31 cellular contexts compared by ENCODE assay signal in genomic region chr1:38806090-38806489, GRCh38. TPM values are rescaled to one million over a fixed set of nuclear protein-coding genes. Genes with fewer than 3 reads are reported as not detected.
DNase-seq lines count a peak whose midpoint lies in the region; ATAC-seq, FAIRE-seq and TF ChIP-seq lines count a peak whose summit lies in the region.
"Had no signal": no experiment of that assay in that cellular context is flagged by ENCODE, and none has a peak within 500 bp of the region (broad histone marks: within the 10 kb centered on the region; RNA-seq: fewer than 3 reads in every experiment).

No MANE protein-coding gene starts in this region.

- H3K4me1 ChIP-seq in HEK293 (ENCODE audit: control insufficient read depth, insufficient read depth, low read length) = no peaks in the 10 kb centered on the region
- H3K4me1 ChIP-seq in K562 (replicated peaks in 1 of 2; ENCODE audit: control insufficient read depth in 2 of 2, insufficient read depth in 2 of 2, low read length in 2 of 2) = peaks cover 0 to 16% of the 10 kb centered on the region in 2 experiments; a peak in 2 of 5 replicates
- H3K4me1 ChIP-seq: A549, BE2C, Caco-2 had no signal

- no peak overlapping the region for H3K4me2 ChIP-seq in K562 (ENCODE audit: insufficient read depth, low read length)
- H3K4me2 ChIP-seq: A549; BLaER1; BLaER1 treated with 17β-estradiol and CSF1 and Interleukin-3, amounts not matched to agents 10 nM and 100 nM had no signal

- H3K27me3 ChIP-seq in K562 (ENCODE audit: control insufficient read depth in 2 of 2, insufficient read depth in 2 of 2, low read length in 2 of 2) = no peaks in the 10 kb centered on the region; a peak in 1 of 5 replicates

- no peak overlapping the region for H3K9ac ChIP-seq in K562 (ENCODE audit: insufficient read depth in 1 of 2, low read depth in 2 of 2, low read length in 2 of 2)
- H3K9ac ChIP-seq: BLaER1; BLaER1 treated with 17β-estradiol and CSF1 and Interleukin-3, amounts not matched to agents 10 nM and 100 nM had no signal

- H2AFZ ChIP-seq in K562 (ENCODE audit: low read depth, low read length) = no peak overlapping the region

- no peak for FAIRE-seq in K562 (lab: Jason Lieb, UNC)
- FAIRE-seq: A204.1, A549, D721Med had no signal

- no peak for DNase-seq in K562 (ENCODE audit: extremely low read depth in 1 of 4, low spot score in 3 of 4)
- no peak for DNase-seq in GM10248 (ENCODE audit: extremely low spot score)
- DNase-seq: 8988T; ACHN; AML-193; BE2C; C1 segment of cervical spinal cord; Caco-2; Calu3; CD4-positive, alpha-beta memory T cell; CD4-positive, alpha-beta T cell; CD4-positive, CD25-positive, alpha-beta regulatory T cell; CD8-positive, alpha-beta memory T cell; CD8-positive, alpha-beta T cell; COR-L47; DMS 273 treated with DMSO at 0.1 percent for 48 hours; DMS153; DMS53; DMS79; DMS79 treated with DMSO at 0.1 percent for 48 hours; DND-41; EL had no signal

- H3K9me3 ChIP-seq in HEK293 (ENCODE audit: control insufficient read depth, insufficient read depth, low read depth, low read length) (no peaks in the 10 kb centered on the region), K562 (replicated peaks; ENCODE audit: control insufficient read depth, insufficient read depth, low read depth, low read length) (no peaks in the 10 kb centered on the region)
- H3K9me3 ChIP-seq: BE2C, Caco-2 had no signal

- no peaks in the 10 kb centered on the region for H3K79me2 ChIP-seq in K562 (ENCODE audit: control insufficient read depth, insufficient read depth, low read length)

- no peaks in the 10 kb centered on the region for H4K20me1 ChIP-seq in K562 (replicated peaks; ENCODE audit: control insufficient read depth, insufficient read depth, low read length)
- H4K20me1 ChIP-seq: BLaER1 had no signal

- TF ChIP-seq CTCF in HEK293 (tag by site-specific recombination; IDR thresholded peaks at IDR 0.05) (no peak), K562 (IDR thresholded peaks at IDR 0.05 in 2 of 3, conservative IDR thresholded peaks at IDR 0.05 in 1 of 3; ENCODE audit: insufficient read depth in 2 of 3, low read depth in 1 of 3, low read length in 3 of 3) (no peak), GM10248 (IDR thresholded peaks at IDR 0.05; ENCODE audit: control extremely low read depth, extremely low read depth, low read depth, missing control alignments) (no peak)

- BruUV-seq in K562 (replicated peaks; lab: Mats Ljungman, UMichigan) = no TSS peak

- H3K36me3 ChIP-seq in HEK293 (ENCODE audit: control insufficient read depth in 2 of 2, insufficient read depth in 1 of 2, low read length in 2 of 2) (no peaks in the 10 kb centered on the region), K562 (ENCODE audit: control insufficient read depth, insufficient read depth, low read length) (no peaks in the 10 kb centered on the region)
- H3K36me3 ChIP-seq: BE2C; BLaER1; BLaER1 treated with 17β-estradiol and CSF1 and Interleukin-3, amounts not matched to agents 10 nM and 100 nM had no signal

- H3K27ac ChIP-seq in HEK293 (ENCODE audit: extremely low read depth, low read depth, low read length) = no peak overlapping the region
- H3K27ac ChIP-seq in K562 (ENCODE audit: extremely low read depth, low read depth, low read length) = no peak overlapping the region
- H3K27ac ChIP-seq: 22Rv1; A549; BLaER1; BLaER1 treated with 17β-estradiol and CSF1 and Interleukin-3, amounts not matched to agents 10 nM and 100 nM; C4-2B had no signal

- no peak for TF ChIP-seq RAD21 in K562 (CRISPR knock-in tag; conservative IDR thresholded peaks at IDR 0.05 in 1 of 2, IDR thresholded peaks at IDR 0.05 in 1 of 2)

- no peak for ATAC-seq in K562
- ATAC-seq in HG03442 (IDR thresholded peaks at IDR 0.05; ENCODE audit: unreplicated experiment) = no peak
- ATAC-seq: A549; CD8-positive, alpha-beta T cell had no signal

- POLR2A ChIA-PET in HEK293 (lab: Yijun Ruan, JAX) = no interaction called here
- POLR2A ChIA-PET in K562 (lab: Yijun Ruan, JAX) = interaction anchor here (1.3 kb wide), 1 partner anchor 9 kb away, joined by 3 read pairs; no protein-coding TSS in a partner anchor
- POLR2A ChIA-PET in GM10248 (lab: Yijun Ruan, JAX) = no interaction called here

- CTCF ChIA-PET in HEK293 (lab: Yijun Ruan, JAX) = no interaction called here
- CTCF ChIA-PET in K562 (lab: Yijun Ruan, JAX; ENCODE audit: low intra/inter-chr PET ratio) = no interaction called here
- CTCF ChIA-PET in GM10248 (lab: Yijun Ruan, JAX) = no interaction called here

- no peaks in the 10 kb centered on the region for H3K9me1 ChIP-seq in K562 (ENCODE audit: control insufficient read depth, insufficient read depth, low read length)

- no peak for TF ChIP-seq POLR2A in K562 (conservative IDR thresholded peaks at IDR 0.05)

- H3K4me3 ChIP-seq in HEK293 (ENCODE audit: low read depth, low read length) = no peak overlapping the region
- H3K4me3 ChIP-seq in K562 = no peak overlapping the region
- H3K4me3 ChIP-seq: A549; BLaER1; BLaER1 treated with 17β-estradiol and CSF1 and Interleukin-3, amounts not matched to agents 10 nM and 100 nM had no signal

- TF ChIP-seq EP300 in K562 (IDR thresholded peaks at IDR 0.05; ENCODE audit: low read length) = no peak

- 64% methylated on average over 1 of the region's 1 CpG for WGBS in K562 (ENCODE audit: insufficient coverage, low coverage, missing lambda C conversion rate)

- in situ Hi-C loops in K562 (cut with MboI) = no loop called here

- intact Hi-C loops in K562 (cut with micrococcal nuclease) = no loop called here

TF ChIP-seq in HEK293, 187 proteins besides CTCF, POLR2A, EP300 and RAD21 (continues in another document):
- TF ChIP-seq ZSCAN4 (tag by site-specific recombination; IDR thresholded peaks at IDR 0.05) (no peak), GLIS2 (tag by site-specific recombination; IDR thresholded peaks at IDR 0.05) (no peak), ZNF24 (tag by site-specific recombination; IDR thresholded peaks at IDR 0.05) (no peak)

TF ChIP-seq in K562, 482 proteins besides CTCF, POLR2A, EP300 and RAD21:
- no peak for TF ChIP-seq NR1H2 (CRISPR knock-in tag; IDR thresholded peaks at IDR 0.05)
- TF ChIP-seq ZNF24 (IDR thresholded peaks at IDR 0.05) = peak; percentile 69
- no peak for TF ChIP-seq GABPA (tag; conservative IDR thresholded peaks at IDR 0.05; ENCODE audit: low read depth)
- TF ChIP-seq KDM1A (IDR thresholded peaks at IDR 0.05) = 0 out of 4 replicates have a peak, but pooled peaks of 1 of the 2 experiments have one; percentile 17
- TF ChIP-seq ZNF146 (CRISPR knock-in tag; IDR thresholded peaks at IDR 0.05; ENCODE audit: unreplicated experiment) = peak; percentile 35
- TF ChIP-seq SLC30A9 (CRISPR knock-in tag; IDR thresholded peaks at IDR 0.05) = no peak
- no peak for TF ChIP-seq ZNF408 (CRISPR knock-in tag; IDR thresholded peaks at IDR 0.05; ENCODE audit: low read depth)
- no peak for TF ChIP-seq LEF1 (IDR thresholded peaks at IDR 0.05)
- TF ChIP-seq PRMT5 (CRISPR knock-in tag; IDR thresholded peaks at IDR 0.05) = no peak

RNA-seq across cellular contexts. Expression of gene RRAGC, which starts 53.5 kb away (rescaled TPM):
- 9.8 and 29.7 TPM in 2 replicates for total RNA-seq in K562 (2011; cell fraction: chromatin; rRNA removed; ENCODE audit: low replicate concordance)
- 6.5 and 6.7 TPM in 2 replicates for total RNA-seq in K562 (2011; cell fraction: nucleolus; rRNA removed)
- total RNA-seq in K562 (2011; cell fraction: nucleoplasm; rRNA removed) = 12.3 and 24.0 TPM in 2 replicates
- total RNA-seq in K562 (2014; rRNA removed) (3.9 and 4.4 TPM in 2 replicates), K562 (2014; rRNA removed; fragmentation: Illumina TruSeq; extraction: Trizol) (10.7 and 11.9 TPM in 2 replicates), K562 (2015; rRNA removed; fragmentation: Illumina TruSeq; extraction: Trizol) (13.1 and 13.4 TPM in 2 replicates), K562 (2021) (13.6 and 14.6 TPM in 2 replicates)
- polyA plus RNA-seq in K562 (2011; rRNA removed) (9.4 and 10.9 TPM in 2 replicates), K562 (2014; fragmentation: Illumina TruSeq; extraction: Trizol) (14.2 and 14.8 TPM in 2 replicates), K562 (2014; fragmentation: Nextera tagmentation; extraction: Ambion mirVana) (10 to 100 TPM; 10.4 to 16.9 TPM), K562 (2014; rRNA removed) (7.3 and 10.6 TPM in 2 replicates)
- 2.7 and 7.6 TPM in 2 replicates for polyA plus RNA-seq in K562 (2011; cell fraction: cytosol; rRNA removed)
- polyA plus RNA-seq in K562 (2011; cell fraction: nucleus; rRNA removed) = 3.3 and 4.9 TPM in 2 replicates
- 18.3 and 27.8 TPM in 2 replicates for polyA plus RNA-seq in K562 (2012)
- 8.5 and 10.3 TPM in 2 replicates for polyA minus RNA-seq in K562 (2011; rRNA and poly(A)+ RNA removed)
- polyA minus RNA-seq in K562 (2011; cell fraction: cytosol; rRNA and poly(A)+ RNA removed) = 5.1 and 5.2 TPM in 2 replicates
- polyA minus RNA-seq in K562 (2011; cell fraction: nucleus; rRNA and poly(A)+ RNA removed) = 2.2 and 6.1 TPM in 2 replicates

Comparison
In these comparisons a context has a peak if more than half of its experiments do, and no peak if none do; other contexts are left out.
1. Of the 44 proteins assayed by ChIP-seq in both K562 and HEK293: peak only in K562: ZNF24; only in HEK293: ZNF140; in both: ZNF146; in neither: 41.